Comparison of ENCODE assay signal across 10 cellular contexts in genomic region chr4:106062452-106062875, GRCh38.
DNase-seq lines count a peak whose midpoint lies in the region; ATAC-seq and TF ChIP-seq lines count a peak whose summit lies in the region.
"Had no signal": no experiment of that assay in that cellular context is flagged by ENCODE, and none has a peak within 500 bp of the region (broad histone marks: within the 10 kb centered on the region; RNA-seq: fewer than 3 reads in every experiment).

No MANE protein-coding gene starts in this region.

- H3K4me3 ChIP-seq in RWPE2 (ENCODE audit: severe bottlenecking) (no peak overlapping the region), smooth muscle cell (no peak overlapping the region), trophoblast cell (ENCODE audit: low read depth, low read length) (no peak overlapping the region)

- no peak for TF ChIP-seq CTCF in RWPE2 (IDR thresholded peaks at IDR 0.05; ENCODE audit: poor library complexity, severe bottlenecking)
- TF ChIP-seq CTCF in smooth muscle cell (IDR thresholded peaks at IDR 0.05; ENCODE audit: borderline replicate concordance, insufficient read depth, poor library complexity, severe bottlenecking), result no peak
- TF ChIP-seq CTCF in glutamatergic neuron (IDR thresholded peaks at IDR 0.05; ENCODE audit: partially characterized antibody, unreplicated experiment), result no peak

- peak; percentile 1 for DNase-seq in DMS 273 (lab: John Stamatoyannopoulos, UW; ENCODE audit: unreplicated experiment)
- no peak for DNase-seq in DMS 273 treated with DMSO at 0.1 percent for 48 hours (lab: John Stamatoyannopoulos, UW)
- DNase-seq in RWPE2 (ENCODE audit: low spot score), result no peak
- peak; percentile 84 for DNase-seq in fibroblast of peridontal ligament (ENCODE audit: extremely low read depth)
- no peak for DNase-seq in smooth muscle cell (lab: John Stamatoyannopoulos, UW; ENCODE audit: unreplicated experiment)
- no peak for DNase-seq in glutamatergic neuron
- no peak for DNase-seq in trophoblast cell
- DNase-seq: naive thymus-derived CD4-positive, alpha-beta T cell had no signal

- 13% methylated on average over 1 of the region's 1 CpG for WGBS in smooth muscle cell (ENCODE audit: low lambda C conversion rate)
- WGBS in trophoblast cell (ENCODE audit: extremely low coverage, insufficient coverage, insufficient read length), result no CpG with 5 or more reads among the region's 1 CpG

- peaks cover 13% of the 10 kb centered on the region for H3K4me1 ChIP-seq in RWPE2 (ENCODE audit: insufficient read depth, poor library complexity, severe bottlenecking)
- peaks cover 9% of the 10 kb centered on the region for H3K4me1 ChIP-seq in smooth muscle cell (ENCODE audit: low read depth)
- no peaks in the 10 kb centered on the region for H3K4me1 ChIP-seq in trophoblast cell (ENCODE audit: control insufficient read depth in 1 of 2, insufficient read depth in 2 of 2, low read length in 2 of 2)

- no peaks in the 10 kb centered on the region for H3K79me1 ChIP-seq in trophoblast cell (ENCODE audit: low read length)

- no peak overlapping the region for H4K8ac ChIP-seq in trophoblast cell (ENCODE audit: low read depth, low read length)

- no peak overlapping the region for H2BK12ac ChIP-seq in trophoblast cell (ENCODE audit: low read length)

- H3K36me3 ChIP-seq in RWPE2 (ENCODE audit: low read depth) (no peaks in the 10 kb centered on the region), smooth muscle cell (ENCODE audit: low read depth) (no peaks in the 10 kb centered on the region), trophoblast cell (ENCODE audit: control insufficient read depth in 1 of 2, insufficient read depth in 2 of 2, low read length in 2 of 2) (no peaks in the 10 kb centered on the region)

- no peak overlapping the region for H2AFZ ChIP-seq in smooth muscle cell (ENCODE audit: low read depth)
- no peak overlapping the region for H2AFZ ChIP-seq in trophoblast cell (ENCODE audit: insufficient read depth, low read length, poor library complexity)

- H3K9ac ChIP-seq in smooth muscle cell (ENCODE audit: low read depth), result no peak overlapping the region
- no peak overlapping the region for H3K9ac ChIP-seq in trophoblast cell (ENCODE audit: low read length)

- H3K27ac ChIP-seq in RWPE2 (ENCODE audit: poor library complexity, severe bottlenecking) (no peak overlapping the region), smooth muscle cell (ENCODE audit: low read depth) (peak overlapping the region; percentile 35), trophoblast cell (ENCODE audit: low read depth, low read length) (no peak overlapping the region)
- H3K27ac ChIP-seq: 22Rv1 had no signal

- H3K27me3 Mint-ChIP-seq in glutamatergic neuron (ENCODE audit: unreplicated experiment), result peaks cover 1% of the 10 kb centered on the region
- H3K27me3 Mint-ChIP-seq: naive thymus-derived CD4-positive, alpha-beta T cell had no signal

- H4K91ac ChIP-seq in trophoblast cell (ENCODE audit: low read depth, low read length), result no peak overlapping the region

- H3K9me3 ChIP-seq in RWPE2 (ENCODE audit: severe bottlenecking) (no peaks in the 10 kb centered on the region), smooth muscle cell (replicated peaks; ENCODE audit: low read depth) (no peaks in the 10 kb centered on the region), trophoblast cell (ENCODE audit: insufficient read depth, low read depth, low read length) (no peaks in the 10 kb centered on the region)

- no peaks in the 10 kb centered on the region for H3K4me1 Mint-ChIP-seq in glutamatergic neuron (ENCODE audit: low read depth, unreplicated experiment)
- H3K4me1 Mint-ChIP-seq: naive thymus-derived CD4-positive, alpha-beta T cell had no signal

- ATAC-seq in RWPE2 (ENCODE audit: low read depth) (peak; percentile 93), GM18519 (IDR thresholded peaks at IDR 0.05; ENCODE audit: low FRiP score, unreplicated experiment) (no peak)
- ATAC-seq: naive thymus-derived CD4-positive, alpha-beta T cell had no signal

- H2BK120ac ChIP-seq in trophoblast cell (ENCODE audit: insufficient read depth, low read length, poor library complexity), result no peak overlapping the region

- no peaks in the 10 kb centered on the region for H3K36me3 Mint-ChIP-seq in glutamatergic neuron (ENCODE audit: unreplicated experiment)

- H3F3A ChIP-seq in smooth muscle cell (ENCODE audit: low read depth), result peaks cover 8% of the 10 kb centered on the region

- no peak overlapping the region for H3K18ac ChIP-seq in trophoblast cell (ENCODE audit: low read length)

- H3K4ac ChIP-seq in trophoblast cell (ENCODE audit: low read depth, low read length), result no peak overlapping the region

- H3K23ac ChIP-seq in trophoblast cell (ENCODE audit: low read length), result no peak overlapping the region

- peak overlapping the region; percentile 49 for H3K4me2 ChIP-seq in smooth muscle cell
- no peak overlapping the region for H3K4me2 ChIP-seq in trophoblast cell (ENCODE audit: low read length)

- H3K79me2 ChIP-seq in smooth muscle cell (ENCODE audit: low read depth), result no peaks in the 10 kb centered on the region
- no peaks in the 10 kb centered on the region for H3K79me2 ChIP-seq in trophoblast cell (ENCODE audit: control insufficient read depth, insufficient read depth, low read length, poor library complexity)

- no peaks in the 10 kb centered on the region for H3K9me3 Mint-ChIP-seq in glutamatergic neuron (ENCODE audit: unreplicated experiment)

- H3K4me3 Mint-ChIP-seq in glutamatergic neuron (ENCODE audit: unreplicated experiment), result no peak overlapping the region
- H3K4me3 Mint-ChIP-seq: naive thymus-derived CD4-positive, alpha-beta T cell had no signal

- H2BK5ac ChIP-seq in trophoblast cell (ENCODE audit: low read depth, low read length, poor library complexity), result no peak overlapping the region

- H3K27ac Mint-ChIP-seq in glutamatergic neuron (ENCODE audit: unreplicated experiment), result no peak overlapping the region
- H3K27ac Mint-ChIP-seq: naive thymus-derived CD4-positive, alpha-beta T cell had no signal

- H4K12ac ChIP-seq in trophoblast cell (ENCODE audit: low read depth, low read length), result no peak overlapping the region

- H2AK5ac ChIP-seq in trophoblast cell (ENCODE audit: low read length), result no peak overlapping the region

- H3K14ac ChIP-seq in trophoblast cell (ENCODE audit: low read length), result no peak overlapping the region

- no peaks in the 10 kb centered on the region for H3K27me3 ChIP-seq in RWPE2 (ENCODE audit: insufficient read depth, poor library complexity, severe bottlenecking)
- no peaks in the 10 kb centered on the region for H3K27me3 ChIP-seq in smooth muscle cell (ENCODE audit: low read depth)
- H3K27me3 ChIP-seq in trophoblast cell (ENCODE audit: insufficient read depth, low read length), result no peaks in the 10 kb centered on the region

- peaks cover 8% of the 10 kb centered on the region for H4K20me1 ChIP-seq in smooth muscle cell (ENCODE audit: low read depth)

Comparison
In these comparisons a context has a peak if more than half of its experiments do, and no peak if none do; other contexts are left out.
1. DNase-seq: peak in DMS 273 (single experiment) and fibroblast of peridontal ligament (single experiment); none in DMS 273 treated with DMSO at 0.1 percent for 48 hours (single experiment), RWPE2 (single experiment), smooth muscle cell (single experiment), glutamatergic neuron (single experiment) and trophoblast cell (0 of 2).